ENCODE assay signal across 18 cellular contexts in genomic region chr4:157389751-157390150, GRCh38.
"Had no signal": no experiment of that assay in that cellular context is flagged by ENCODE, and none has a peak within 500 bp of the region (broad histone marks: within the 10 kb centered on the region; RNA-seq: fewer than 3 reads in every experiment).

No MANE protein-coding gene starts in this region.

- H3K4me3 ChIP-seq: cardiac muscle cell, coronary artery, hepatocyte, psoas muscle, right lobe of liver, upper lobe of left lung had no signal

- H3K4me1 ChIP-seq: psoas muscle, right lobe of liver, upper lobe of left lung had no signal

- H3K27ac ChIP-seq: cardiac muscle cell, coronary artery, hepatocyte, psoas muscle, right lobe of liver, upper lobe of left lung had no signal

- H3K36me3 ChIP-seq: cardiac muscle cell, right lobe of liver, upper lobe of left lung had no signal

- DNase-seq: activated CD4-positive, alpha-beta memory T cell treated with anti-CD3 and anti-CD28 coated beads for 36 hours; activated CD4-positive, CD25-positive, alpha-beta regulatory T cell treated with anti-CD3 and anti-CD28 coated beads, Interleukin-2, amount 50 U/mL, for 72 hours; activated naive CD4-positive, alpha-beta T cell; activated T-cell treated with anti-CD3 and anti-CD28 coated beads, Interleukin-2, amount 50 U/mL, for 4 hours; aorta; effector CD4-positive, alpha-beta T cell; kidney; left ventricle myocardium superior; mesenchymal stem cell; nephron progenitor cell; psoas muscle; right lobe of liver; stimulated activated CD4-positive, alpha-beta T cell treated with anti-CD3 and anti-CD28 coated beads, Interleukin-2, amount 100 ng/mL, for 48 hours; stimulated activated naive CD4-positive, alpha-beta T cell treated with Interleukin-2 at 50 U/mL for 16 hours; upper lobe of left lung had no signal

- ATAC-seq: activated T-cell treated with anti-CD3 and anti-CD28 coated beads, Interleukin-2, amount 50 U/mL, for 4 hours; left ventricle myocardium superior; psoas muscle; right lobe of liver had no signal

- H3K27me3 ChIP-seq: cardiac muscle cell, hepatocyte, right lobe of liver, upper lobe of left lung had no signal

- H3K9me3 ChIP-seq: psoas muscle, right lobe of liver, upper lobe of left lung had no signal
